17 cellular contexts compared by ENCODE assay signal in the genomic region with DNA sequence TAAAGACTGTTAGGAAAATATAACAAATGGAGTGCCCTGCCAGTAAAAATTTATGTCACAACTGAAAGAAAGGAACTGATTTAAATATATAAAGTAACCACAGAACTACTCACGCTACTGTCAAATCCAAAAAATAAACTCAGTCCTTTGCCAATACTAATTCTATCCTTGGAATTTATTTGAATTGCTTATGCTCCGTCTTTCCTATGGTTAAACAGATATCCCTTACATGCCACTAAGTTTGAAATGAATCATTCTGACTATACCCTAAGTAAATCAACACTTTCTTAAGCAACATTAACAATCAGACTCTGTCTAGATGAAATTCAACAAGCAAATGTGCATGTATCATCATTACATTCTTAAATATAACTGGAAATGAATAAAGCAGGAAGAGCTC. TPM values are rescaled to one million over a fixed set of nuclear protein-coding genes. Genes with fewer than 3 reads are reported as not detected.
DNase-seq lines count a peak whose midpoint lies in the region; ATAC-seq and TF ChIP-seq lines count a peak whose summit lies in the region.
"Had no signal": no experiment of that assay in that cellular context is flagged by ENCODE, and none has a peak within 500 bp of the region (broad histone marks: within the 10 kb centered on the region; RNA-seq: fewer than 3 reads in every experiment).

No MANE protein-coding gene starts in this region.

- no peaks in the 10 kb centered on the region for H3K9me3 ChIP-seq in colonic mucosa
- no peaks in the 10 kb centered on the region for H3K9me3 ChIP-seq in psoas muscle
- H3K9me3 ChIP-seq: prostate gland, testis had no signal

- no peaks in the 10 kb centered on the region for H3K27me3 Mint-ChIP-seq in activated CD8-positive, alpha-beta T cell treated with anti-CD3 and anti-CD28 coated beads for 36 hours
- H3K27me3 Mint-ChIP-seq in activated CD8-positive, alpha-beta T cell treated with anti-CD3 and anti-CD28 coated beads, Interleukin-2, amount 10 ng/mL, durations not matched to agents 7 days and 5 days (ENCODE audit: low read depth): no peaks in the 10 kb centered on the region
- H3K27me3 Mint-ChIP-seq in activated T-helper 2 cell treated with anti-CD3 and anti-CD28 coated beads, Interferon-gamma antibody, Interleukin-2, Interleukin-4, amounts not matched to agents 10 μg/mL and 5 μg/mL and 100 μg/mL, durations not matched to agents 14 hours and 24 hours and 36 hours (ENCODE audit: low read depth): no peaks in the 10 kb centered on the region

- H3K4me1 Mint-ChIP-seq in activated CD8-positive, alpha-beta T cell treated with anti-CD3 and anti-CD28 coated beads for 36 hours (ENCODE audit: low read depth): peaks cover 50% of the 10 kb centered on the region
- peaks cover 29% of the 10 kb centered on the region for H3K4me1 Mint-ChIP-seq in activated CD8-positive, alpha-beta T cell treated with anti-CD3 and anti-CD28 coated beads, Interleukin-2, amount 10 ng/mL, durations not matched to agents 7 days and 5 days (ENCODE audit: low read depth)
- peaks cover 56% of the 10 kb centered on the region for H3K4me1 Mint-ChIP-seq in activated T-helper 2 cell treated with anti-CD3 and anti-CD28 coated beads, Interferon-gamma antibody, Interleukin-2, Interleukin-4, amounts not matched to agents 10 μg/mL and 5 μg/mL and 100 μg/mL, durations not matched to agents 14 hours and 24 hours and 36 hours (ENCODE audit: low read depth)

- no peak overlapping the region for H3K9ac ChIP-seq in colonic mucosa (ENCODE audit: low read depth in 2 of 2, low read length in 2 of 2)

- H3K9me3 Mint-ChIP-seq in activated CD8-positive, alpha-beta T cell treated with anti-CD3 and anti-CD28 coated beads for 36 hours: no peaks in the 10 kb centered on the region
- H3K9me3 Mint-ChIP-seq in activated CD8-positive, alpha-beta T cell treated with anti-CD3 and anti-CD28 coated beads, Interleukin-2, amount 10 ng/mL, durations not matched to agents 7 days and 5 days (ENCODE audit: insufficient read depth): no peaks in the 10 kb centered on the region
- no peaks in the 10 kb centered on the region for H3K9me3 Mint-ChIP-seq in activated T-helper 2 cell treated with anti-CD3 and anti-CD28 coated beads, Interferon-gamma antibody, Interleukin-2, Interleukin-4, amounts not matched to agents 10 μg/mL and 5 μg/mL and 100 μg/mL, durations not matched to agents 14 hours and 24 hours and 36 hours

- 28 to 51% (median 30%) methylated on average over 2 of the region's 2 CpGs for WGBS in psoas muscle, 3 donors

- no peak for TF ChIP-seq CTCF in activated CD8-positive, alpha-beta T cell treated with anti-CD3 and anti-CD28 coated beads for 36 hours (IDR thresholded peaks at IDR 0.05)
- TF ChIP-seq CTCF in colonic mucosa (IDR thresholded peaks at IDR 0.05) (no peak), psoas muscle (IDR thresholded peaks at IDR 0.05) (no peak)

- ATAC-seq in activated CD8-positive, alpha-beta T cell treated with anti-CD3 and anti-CD28 coated beads for 36 hours: no peak
- ATAC-seq in activated CD8-positive, alpha-beta T cell treated with anti-CD3 and anti-CD28 coated beads, Interleukin-2, amount 10 ng/mL, durations not matched to agents 7 days and 5 days: no peak
- no peak for ATAC-seq in psoas muscle
- no peak for ATAC-seq in HG03520 (IDR thresholded peaks at IDR 0.05; ENCODE audit: unreplicated experiment)

- peak overlapping the region; percentile 9 for H3K27ac ChIP-seq in colonic mucosa
- peak overlapping the region; percentile 88 for H3K27ac ChIP-seq in psoas muscle
- H3K27ac ChIP-seq: prostate gland, WERI-Rb-1 had no signal

- intact Hi-C loops in activated CD8-positive, alpha-beta T cell treated with anti-CD3 and anti-CD28 coated beads for 36 hours (cut with micrococcal nuclease): no loop called here
- intact Hi-C loops in colonic mucosa (cut with DNase I): no loop called here
- intact Hi-C loops in psoas muscle (cut with DNase I): no loop called here
- intact Hi-C loops in activated T-helper 2 cell treated with anti-CD3 and anti-CD28 coated beads, Interferon-gamma antibody, Interleukin-2, Interleukin-4, amounts not matched to agents 10 μg/mL and 5 μg/mL and 100 μg/mL, durations not matched to agents 14 hours and 24 hours and 36 hours (cut with micrococcal nuclease): no loop called here

- H3K36me3 ChIP-seq in colonic mucosa (peaks cover 3% of the 10 kb centered on the region), psoas muscle (ENCODE audit: insufficient read depth in 1 of 2, low read depth in 1 of 2) (no peaks in the 10 kb centered on the region)
- H3K36me3 ChIP-seq: prostate gland had no signal

- POLR2A ChIA-PET in activated CD8-positive, alpha-beta T cell treated with anti-CD3 and anti-CD28 coated beads for 36 hours (lab: Charles Lee): interaction anchor here (1.4 kb wide), 1 partner anchor 157 kb away, joined by 3 read pairs; no protein-coding TSS in a partner anchor
- POLR2A ChIA-PET in activated CD8-positive, alpha-beta T cell treated with anti-CD3 and anti-CD28 coated beads, Interleukin-2, amount 10 ng/mL, durations not matched to agents 7 days and 5 days (lab: Charles Lee): no interaction called here

- H3K27me3 ChIP-seq in colonic mucosa: no peaks in the 10 kb centered on the region
- H3K27me3 ChIP-seq in psoas muscle (ENCODE audit: insufficient read depth in 3 of 3, low read length in 2 of 3): no peaks in the 10 kb centered on the region
- H3K27me3 ChIP-seq: testis had no signal

- H3K4me3 ChIP-seq in colonic mucosa: no peak overlapping the region
- H3K4me3 ChIP-seq in psoas muscle: no peak overlapping the region
- H3K4me3 ChIP-seq: prostate gland, testis had no signal

- H3K4me1 ChIP-seq in colonic mucosa: peaks cover 4% of the 10 kb centered on the region
- H3K4me1 ChIP-seq in psoas muscle: peaks cover 64% of the 10 kb centered on the region
- H3K4me1 ChIP-seq: prostate gland had no signal

- no peak for DNase-seq in activated CD8-positive, alpha-beta T cell treated with anti-CD3 and anti-CD28 coated beads for 36 hours
- DNase-seq in activated CD8-positive, alpha-beta T cell treated with anti-CD3 and anti-CD28 coated beads, Interleukin-2, amount 10 ng/mL, durations not matched to agents 7 days and 5 days: no peak
- DNase-seq in NCI-H460 (ENCODE audit: extremely low read depth, low read depth): peak; percentile 54
- no peak for DNase-seq in colonic mucosa
- DNase-seq in psoas muscle: no peak
- no peak for DNase-seq in activated naive CD4-positive, alpha-beta T cell (lab: John Stamatoyannopoulos, UW)
- DNase-seq in activated T-helper 2 cell treated with anti-CD3 and anti-CD28 coated beads, Interferon-gamma antibody, Interleukin-2, Interleukin-4, amounts not matched to agents 10 μg/mL and 5 μg/mL and 100 μg/mL, durations not matched to agents 14 hours and 24 hours and 36 hours (ENCODE audit: low spot score): no peak
- DNase-seq: ACHN; Calu3; effector CD4-positive, alpha-beta T cell; head of caudate nucleus; MM.1S; SIG-M5; testis; WERI-Rb-1 had no signal

- H3K27ac Mint-ChIP-seq in activated CD8-positive, alpha-beta T cell treated with anti-CD3 and anti-CD28 coated beads for 36 hours: peak overlapping the region; percentile 17
- H3K27ac Mint-ChIP-seq in activated CD8-positive, alpha-beta T cell treated with anti-CD3 and anti-CD28 coated beads, Interleukin-2, amount 10 ng/mL, durations not matched to agents 7 days and 5 days: no peak overlapping the region
- no peak overlapping the region for H3K27ac Mint-ChIP-seq in activated T-helper 2 cell treated with anti-CD3 and anti-CD28 coated beads, Interferon-gamma antibody, Interleukin-2, Interleukin-4, amounts not matched to agents 10 μg/mL and 5 μg/mL and 100 μg/mL, durations not matched to agents 14 hours and 24 hours and 36 hours

- peak overlapping the region; percentile 4 for H3K4me3 Mint-ChIP-seq in activated CD8-positive, alpha-beta T cell treated with anti-CD3 and anti-CD28 coated beads for 36 hours
- no peak overlapping the region for H3K4me3 Mint-ChIP-seq in activated CD8-positive, alpha-beta T cell treated with anti-CD3 and anti-CD28 coated beads, Interleukin-2, amount 10 ng/mL, durations not matched to agents 7 days and 5 days
- no peak overlapping the region for H3K4me3 Mint-ChIP-seq in activated T-helper 2 cell treated with anti-CD3 and anti-CD28 coated beads, Interferon-gamma antibody, Interleukin-2, Interleukin-4, amounts not matched to agents 10 μg/mL and 5 μg/mL and 100 μg/mL, durations not matched to agents 14 hours and 24 hours and 36 hours (ENCODE audit: low read depth)

- peaks cover 33% of the 10 kb centered on the region for H3K36me3 Mint-ChIP-seq in activated CD8-positive, alpha-beta T cell treated with anti-CD3 and anti-CD28 coated beads for 36 hours (ENCODE audit: low read depth)
- H3K36me3 Mint-ChIP-seq in activated CD8-positive, alpha-beta T cell treated with anti-CD3 and anti-CD28 coated beads, Interleukin-2, amount 10 ng/mL, durations not matched to agents 7 days and 5 days (ENCODE audit: low read depth): peaks cover 25% of the 10 kb centered on the region
- peaks cover 52% of the 10 kb centered on the region for H3K36me3 Mint-ChIP-seq in activated T-helper 2 cell treated with anti-CD3 and anti-CD28 coated beads, Interferon-gamma antibody, Interleukin-2, Interleukin-4, amounts not matched to agents 10 μg/mL and 5 μg/mL and 100 μg/mL, durations not matched to agents 14 hours and 24 hours and 36 hours (ENCODE audit: low read depth)

- CTCF ChIA-PET in activated CD8-positive, alpha-beta T cell treated with anti-CD3 and anti-CD28 coated beads for 36 hours (lab: Charles Lee): interaction anchor here (1.0 to 3.2 kb wide), 2 partner anchors 10 to 11 kb away, joined by 5 to 23 read pairs; partner anchors contain the start of gene HNRNPLL
- CTCF ChIA-PET in activated CD8-positive, alpha-beta T cell treated with anti-CD3 and anti-CD28 coated beads, Interleukin-2, amount 10 ng/mL, durations not matched to agents 7 days and 5 days (lab: Charles Lee): interaction anchor here (14.7 kb wide), 1 partner anchor 11 kb away, joined by 181 read pairs; no protein-coding TSS in a partner anchor

RNA-seq across cellular contexts. Expression of gene HNRNPLL, which starts 9.8 kb away (rescaled TPM):
- total RNA-seq in activated CD8-positive, alpha-beta T cell treated with anti-CD3 and anti-CD28 coated beads for 36 hours: 10 to 100 TPM; 54.9 to 55.3 TPM
- total RNA-seq in activated CD8-positive, alpha-beta T cell treated with anti-CD3 and anti-CD28 coated beads, Interleukin-2, amount 10 ng/mL, durations not matched to agents 7 days and 5 days: 10 to 100 TPM; 46.5 to 46.6 TPM
- total RNA-seq in NCI-H460 (2014; rRNA removed; shearing (Covaris generic)): 40.2 and 41.3 TPM in 2 replicates
- polyA plus RNA-seq in NCI-H460 (2014; cell fraction: nucleus; rRNA removed): 24.5 and 42.5 TPM in 2 replicates
- total RNA-seq in colonic mucosa (10 to 100 TPM; 41.6 to 58.7 TPM), psoas muscle (10 to 100 TPM; 17.8 to 22.4 (median 19.6) TPM)
- polyA plus RNA-seq in psoas muscle: 10 to 100 TPM in 1 of 3 donors, 1 to 10 TPM in 2; 6.4 to 14.6 (median 6.7) TPM
- 65.7 and 67.7 TPM in 2 replicates for total RNA-seq in activated T-helper 2 cell treated with anti-CD3 and anti-CD28 coated beads, Interferon-gamma antibody, Interleukin-2, Interleukin-4, amounts not matched to agents 10 μg/mL and 5 μg/mL and 100 μg/mL, durations not matched to agents 14 hours and 24 hours and 36 hours
